ENCODE assay signal across 8 cellular contexts in genomic region chr22:36026741-36027140, GRCh38. TPM values are rescaled to one million over a fixed set of nuclear protein-coding genes. Genes with fewer than 3 reads are reported as not detected.
A peak's percentile ranks its signal among the peaks of the same experiment; 100 is the strongest.
DNase-seq lines count a peak whose midpoint lies in the region; ATAC-seq and TF ChIP-seq lines count a peak whose summit lies in the region.

No MANE protein-coding gene starts in this region.

- no peaks in the 10 kb centered on the region for H3K9me2 ChIP-seq in GM23338 (ENCODE audit: insufficient read depth)

- intact Hi-C loops in right cardiac atrium (cut with DNase I): loop anchor here in 2 of 4 donors (10.0 kb wide), 2 partner anchors 62 to 92 kb away; no protein-coding TSS in a partner anchor

- H3K36me3 Mint-ChIP-seq in GM23338 (ENCODE audit: low read depth): peaks cover 8% of the 10 kb centered on the region; the same call in 2 of the 3 replicates
- no peaks in the 10 kb centered on the region for H3K36me3 Mint-ChIP-seq in effector memory CD8-positive, alpha-beta T cell (ENCODE audit: insufficient read depth)

- H3K27ac ChIP-seq in GM23338 (ENCODE audit: low read depth) (peak overlapping the region; percentile 48; the same call in 1 of the 2 replicates), SK-N-MC (no peak overlapping the region), right cardiac atrium (ENCODE audit: low read length) (no peak overlapping the region), smooth muscle cell (ENCODE audit: low read depth) (peak overlapping the region; percentile 48)

- ATAC-seq in GM23338: no peak
- ATAC-seq in right cardiac atrium: no peak
- no peak for ATAC-seq in effector memory CD8-positive, alpha-beta T cell (replicated peaks)

- H4K20me1 ChIP-seq in GM23338 (replicated peaks; ENCODE audit: insufficient read depth) (peaks cover 15% of the 10 kb centered on the region; the same call in 1 of the 2 replicates), smooth muscle cell (ENCODE audit: low read depth) (peaks cover 53% of the 10 kb centered on the region)

- DNase-seq in GM23338 (ENCODE audit: low spot score) (peak; percentile 61), SK-N-MC (ENCODE audit: low read depth, low spot score) (no peak), right cardiac atrium (no peak), smooth muscle cell (lab: John Stamatoyannopoulos, UW; ENCODE audit: unreplicated experiment) (no peak), NCI-H2029 treated with DMSO at 0.1 percent for 48 hours (lab: John Stamatoyannopoulos, UW) (no peak), retina (no peak)
- DNase-seq in effector memory CD8-positive, alpha-beta T cell: no peak
- DNase-seq in NK-92 treated with Interleukin-12 subunit alpha and Interleukin-12 subunit beta, amount 100 ng/mL, for 24 hours (lab: John Stamatoyannopoulos, UW): no peak

- H3K4me3 Mint-ChIP-seq in GM23338: peak overlapping the region; percentile 92
- no peak overlapping the region for H3K4me3 Mint-ChIP-seq in effector memory CD8-positive, alpha-beta T cell

- H3K9me3 ChIP-seq in SK-N-MC (ENCODE audit: low read depth, low read length) (no peaks in the 10 kb centered on the region), right cardiac atrium (ENCODE audit: control insufficient read depth, low read length) (no peaks in the 10 kb centered on the region), smooth muscle cell (replicated peaks; ENCODE audit: low read depth) (no peaks in the 10 kb centered on the region)

- H3F3A ChIP-seq in GM23338 (replicated peaks; ENCODE audit: low read depth) (no peaks in the 10 kb centered on the region), smooth muscle cell (ENCODE audit: low read depth) (peaks cover 14% of the 10 kb centered on the region)

- H2AFZ ChIP-seq in GM23338 (no peak overlapping the region), smooth muscle cell (ENCODE audit: low read depth) (no peak overlapping the region)

- H3K4me3 ChIP-seq in GM23338 (peak overlapping the region; percentile 94), SK-N-MC (peak overlapping the region; percentile 78), right cardiac atrium (ENCODE audit: low read length) (peak overlapping the region; percentile 86), smooth muscle cell (peak overlapping the region; percentile 74)

- peaks cover 17% of the 10 kb centered on the region for H3K27me3 Mint-ChIP-seq in GM23338 (ENCODE audit: insufficient read depth, low read depth, poor library complexity)
- peaks cover 0 to 6% of the 10 kb centered on the region in 2 donors for H3K27me3 Mint-ChIP-seq in effector memory CD8-positive, alpha-beta T cell

- no peaks in the 10 kb centered on the region for H3K36me3 ChIP-seq in GM23338 (ENCODE audit: insufficient read depth)
- peaks cover 9% of the 10 kb centered on the region for H3K36me3 ChIP-seq in SK-N-MC (ENCODE audit: insufficient read depth, low read length)
- H3K36me3 ChIP-seq in smooth muscle cell (ENCODE audit: low read depth): no peaks in the 10 kb centered on the region

- no peak for TF ChIP-seq CTCF in GM23338 (conservative IDR thresholded peaks at IDR 0.05; ENCODE audit: low read depth in 2 of 2)
- TF ChIP-seq CTCF in smooth muscle cell (IDR thresholded peaks at IDR 0.05; ENCODE audit: borderline replicate concordance, insufficient read depth, poor library complexity, severe bottlenecking): no peak

- peak overlapping the region; percentile 36; the same call in 1 of the 2 replicates for H3K27ac Mint-ChIP-seq in GM23338
- no peak overlapping the region for H3K27ac Mint-ChIP-seq in effector memory CD8-positive, alpha-beta T cell

- H3K4me1 ChIP-seq in GM23338 (ENCODE audit: insufficient read depth): peaks cover 22% of the 10 kb centered on the region
- H3K4me1 ChIP-seq in right cardiac atrium (ENCODE audit: control insufficient read depth, insufficient read depth, low read length): peaks cover 1% of the 10 kb centered on the region
- H3K4me1 ChIP-seq in smooth muscle cell (ENCODE audit: low read depth): peaks cover 24% of the 10 kb centered on the region

- H3K4me2 ChIP-seq in GM23338 (peak overlapping the region; percentile 99), smooth muscle cell (peak overlapping the region; percentile 86)

- H3K27me3 ChIP-seq in GM23338 (ENCODE audit: insufficient read depth) (no peaks in the 10 kb centered on the region), right cardiac atrium (ENCODE audit: control insufficient read depth, insufficient read depth) (no peaks in the 10 kb centered on the region), smooth muscle cell (ENCODE audit: low read depth) (no peaks in the 10 kb centered on the region)

- H3K4me1 Mint-ChIP-seq in GM23338: peaks cover 35% of the 10 kb centered on the region
- H3K4me1 Mint-ChIP-seq in effector memory CD8-positive, alpha-beta T cell (ENCODE audit: low read depth in 2 of 2): peaks cover 12 to 19% of the 10 kb centered on the region in 2 donors

- H3K79me2 ChIP-seq in GM23338 (replicated peaks; ENCODE audit: insufficient read depth) (peaks cover 63% of the 10 kb centered on the region), smooth muscle cell (ENCODE audit: low read depth) (peaks cover 57% of the 10 kb centered on the region)

- H3K9ac ChIP-seq in SK-N-MC (ENCODE audit: insufficient read length): peak overlapping the region; percentile 37
- H3K9ac ChIP-seq in smooth muscle cell (ENCODE audit: low read depth): peak overlapping the region; percentile 81

- no peaks in the 10 kb centered on the region; the same call in 2 of the 3 replicates for H3K9me3 Mint-ChIP-seq in GM23338
- H3K9me3 Mint-ChIP-seq in effector memory CD8-positive, alpha-beta T cell: no peaks in the 10 kb centered on the region

TF ChIP-seq in GM23338, 12 proteins besides CTCF, POLR2A, EP300 and RAD21 (continues in another document):
- TF ChIP-seq STAT1 (IDR thresholded peaks at IDR 0.05; ENCODE audit: unreplicated experiment): no peak
- TF ChIP-seq EZH2phosphoT487 (IDR thresholded peaks at IDR 0.05; ENCODE audit: unreplicated experiment): no peak
- no peak for TF ChIP-seq REST (IDR thresholded peaks at IDR 0.05; ENCODE audit: unreplicated experiment)
- no peak for TF ChIP-seq ETS1 (IDR thresholded peaks at IDR 0.05)
- no peak for TF ChIP-seq POLR2AphosphoS5 (IDR thresholded peaks at IDR 0.05; ENCODE audit: low read depth)
- TF ChIP-seq CREB1 (CRISPR knock-in tag; IDR thresholded peaks at IDR 0.05; ENCODE audit: low read depth): no peak
- TF ChIP-seq NANOG (IDR thresholded peaks at IDR 0.05; ENCODE audit: borderline replicate concordance): no peak
- no peak for TF ChIP-seq ZNF331 (CRISPR knock-in tag; IDR thresholded peaks at IDR 0.05; ENCODE audit: low read depth)
- no peak for TF ChIP-seq EZH2 (IDR thresholded peaks at IDR 0.05; ENCODE audit: low read depth, unreplicated experiment)
- TF ChIP-seq JUNB (IDR thresholded peaks at IDR 0.05; ENCODE audit: unreplicated experiment): no peak
- TF ChIP-seq ZNF114 (CRISPR knock-in tag; IDR thresholded peaks at IDR 0.05): no peak

RNA-seq across cellular contexts. Expression of gene RBFOX2, which starts 1.9 kb away (rescaled TPM):
- total RNA-seq in GM23338 (2014; rRNA removed; shearing (Covaris generic)): 130 and 131 TPM in 2 replicates
- polyA plus RNA-seq in GM23338 (2016; fragmentation: Nextera tagmentation; extraction: Ambion mirVana): 84.8 and 88.8 TPM in 2 replicates
- 10 to 100 TPM; 67.4 to 89.8 (median 73.8) TPM for total RNA-seq in right cardiac atrium
- polyA plus RNA-seq in right cardiac atrium: 36.7 TPM
- total RNA-seq in smooth muscle cell: 144 and 168 TPM in 2 replicates
- 128 and 151 TPM in 2 replicates for polyA plus RNA-seq in smooth muscle cell

Comparison
In these comparisons a context has a peak if more than half of its experiments do, and no peak if none do; other contexts are left out.
1. H3K27ac ChIP-seq: peak in GM23338 (single experiment) and smooth muscle cell (single experiment); none in SK-N-MC (single experiment) and right cardiac atrium (single experiment).
2. Peak in every context shown above with its lines, with median percentiles within 50 percentile points of each other: H3K4me3 ChIP-seq.